Comparison of ENCODE assay signal across 18 cellular contexts in the genomic region with DNA sequence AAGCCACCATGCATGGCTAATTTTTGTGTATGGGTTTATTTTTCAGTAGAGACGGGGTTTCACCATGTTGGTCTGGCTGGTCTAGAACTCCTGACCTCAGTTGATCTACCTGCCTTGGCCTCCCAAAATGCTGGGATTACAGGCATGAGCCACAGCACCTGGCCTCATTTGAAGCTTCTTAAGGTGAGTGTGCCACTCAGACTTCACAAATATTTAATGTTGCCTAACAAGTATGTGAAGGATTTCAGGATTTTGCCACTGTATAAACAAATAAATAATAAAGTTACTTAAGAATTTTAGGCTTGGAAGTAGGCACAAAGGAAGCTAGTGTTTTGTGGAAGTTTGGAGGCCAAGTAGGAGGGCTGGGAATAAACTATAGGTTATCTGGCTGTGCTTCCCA.
"Had no signal": no experiment of that assay in that cellular context is flagged by ENCODE, and none has a peak within 500 bp of the region (broad histone marks: within the 10 kb centered on the region; RNA-seq: fewer than 3 reads in every experiment).

No MANE protein-coding gene starts in this region.

- DNase-seq: dermis blood vessel endothelial cell; dorsolateral prefrontal cortex; effector CD4-positive, alpha-beta T cell; effector memory CD4-positive, alpha-beta T cell; foreskin keratinocyte; hypothalamus; immature natural killer cell; islet precursor cell; kidney; kidney glomerular epithelial cell; left lung; lower lobe of right lung; mesendoderm; midbrain had no signal

- H3K4me1 ChIP-seq: esophagus muscularis mucosa, foreskin keratinocyte, gastroesophageal sphincter, left lung, lower lobe of right lung had no signal

- H3K27me3 ChIP-seq: dorsolateral prefrontal cortex, esophagus muscularis mucosa, foreskin keratinocyte, gastroesophageal sphincter, hepatocyte, left lung had no signal

- H3K4me2 ChIP-seq: hepatocyte had no signal

- H3K4me3 ChIP-seq: coronary artery, dorsolateral prefrontal cortex, esophagus muscularis mucosa, gastroesophageal sphincter, hepatocyte, left lung, lower lobe of right lung had no signal

- H3K79me2 ChIP-seq: hepatocyte had no signal

- H2AFZ ChIP-seq: hepatocyte had no signal

- H3K36me3 ChIP-seq: esophagus muscularis mucosa, gastroesophageal sphincter, left lung, lower lobe of right lung had no signal

- H3K9me3 ChIP-seq: esophagus muscularis mucosa, gastroesophageal sphincter, left lung, lower lobe of right lung had no signal

- H3K27ac ChIP-seq: coronary artery, dorsolateral prefrontal cortex, esophagus muscularis mucosa, foreskin keratinocyte, gastroesophageal sphincter, hepatocyte, left lung, lower lobe of right lung had no signal

- ATAC-seq: foreskin keratinocyte, gastroesophageal sphincter, left lung had no signal
